ENCODE assay signal across 1 cellular context in the genomic region with DNA sequence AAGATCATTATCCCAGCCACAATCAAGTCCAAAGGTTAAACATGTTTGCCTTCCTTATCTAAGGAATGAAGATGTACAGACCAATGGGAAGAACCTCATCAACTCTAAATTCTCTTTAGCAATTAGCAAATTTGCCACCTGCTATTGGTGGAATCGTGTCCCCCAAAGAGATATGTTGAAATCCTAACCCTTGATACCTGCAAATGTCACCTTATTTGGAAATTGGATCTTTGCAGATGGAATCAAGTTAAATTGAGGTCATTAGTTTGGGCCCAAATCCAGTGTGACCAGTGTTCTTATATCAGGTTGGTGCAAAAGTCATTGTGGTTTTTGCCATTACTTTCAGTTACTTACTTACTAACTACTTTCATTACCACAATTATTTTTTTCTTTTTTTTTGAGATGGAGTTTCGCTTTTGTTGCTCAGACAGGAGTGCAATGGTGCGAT.
TF ChIP-seq lines count a peak whose summit lies in the region.

No MANE protein-coding gene starts in this region.

TF ChIP-seq in HepG2, 621 proteins besides CTCF, POLR2A, EP300 and RAD21 (continued from another document):
- TF ChIP-seq, protein P1, sequence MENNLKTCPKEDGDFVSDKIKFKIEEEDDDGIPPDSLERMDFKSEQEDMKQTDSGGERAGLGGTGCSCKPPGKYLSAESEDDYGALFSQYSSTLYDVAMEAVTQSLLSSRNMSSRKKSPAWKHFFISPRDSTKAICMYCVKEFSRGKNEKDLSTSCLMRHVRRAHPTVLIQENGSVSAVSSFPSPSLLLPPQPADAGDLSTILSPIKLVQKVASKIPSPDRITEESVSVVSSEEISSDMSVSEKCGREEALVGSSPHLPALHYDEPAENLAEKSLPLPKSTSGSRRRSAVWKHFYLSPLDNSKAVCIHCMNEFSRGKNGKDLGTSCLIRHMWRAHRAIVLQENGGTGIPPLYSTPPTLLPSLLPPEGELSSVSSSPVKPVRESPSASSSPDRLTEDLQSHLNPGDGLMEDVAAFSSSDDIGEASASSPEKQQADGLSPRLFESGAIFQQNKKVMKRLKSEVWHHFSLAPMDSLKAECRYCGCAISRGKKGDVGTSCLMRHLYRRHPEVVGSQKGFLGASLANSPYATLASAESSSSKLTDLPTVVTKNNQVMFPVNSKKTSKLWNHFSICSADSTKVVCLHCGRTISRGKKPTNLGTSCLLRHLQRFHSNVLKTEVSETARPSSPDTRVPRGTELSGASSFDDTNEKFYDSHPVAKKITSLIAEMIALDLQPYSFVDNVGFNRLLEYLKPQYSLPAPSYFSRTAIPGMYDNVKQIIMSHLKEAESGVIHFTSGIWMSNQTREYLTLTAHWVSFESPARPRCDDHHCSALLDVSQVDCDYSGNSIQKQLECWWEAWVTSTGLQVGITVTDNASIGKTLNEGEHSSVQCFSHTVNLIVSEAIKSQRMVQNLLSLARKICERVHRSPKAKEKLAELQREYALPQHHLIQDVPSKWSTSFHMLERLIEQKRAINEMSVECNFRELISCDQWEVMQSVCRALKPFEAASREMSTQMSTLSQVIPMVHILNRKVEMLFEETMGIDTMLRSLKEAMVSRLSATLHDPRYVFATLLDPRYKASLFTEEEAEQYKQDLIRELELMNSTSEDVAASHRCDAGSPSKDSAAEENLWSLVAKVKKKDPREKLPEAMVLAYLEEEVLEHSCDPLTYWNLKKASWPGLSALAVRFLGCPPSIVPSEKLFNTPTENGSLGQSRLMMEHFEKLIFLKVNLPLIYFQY (CRISPR knock-in tag; IDR thresholded peaks at IDR 0.05; ENCODE audit: borderline replicate concordance) = no peak
- TF ChIP-seq FOXK2 (IDR thresholded peaks at IDR 0.05) = no peak
- TF ChIP-seq ERF (CRISPR knock-in tag; IDR thresholded peaks at IDR 0.05) = peak; percentile 36; the same call in 1 of the 2 replicates
- no peak for TF ChIP-seq NKX3-1 (CRISPR knock-in tag; IDR thresholded peaks at IDR 0.05)
- TF ChIP-seq MIXL1 (CRISPR knock-in tag; IDR thresholded peaks at IDR 0.05) = peak; percentile 64; the same call in 1 of the 2 replicates
- TF ChIP-seq FOXC1 (CRISPR knock-in tag; IDR thresholded peaks at IDR 0.05; ENCODE audit: borderline replicate concordance) = no peak
